In the genomic region with DNA sequence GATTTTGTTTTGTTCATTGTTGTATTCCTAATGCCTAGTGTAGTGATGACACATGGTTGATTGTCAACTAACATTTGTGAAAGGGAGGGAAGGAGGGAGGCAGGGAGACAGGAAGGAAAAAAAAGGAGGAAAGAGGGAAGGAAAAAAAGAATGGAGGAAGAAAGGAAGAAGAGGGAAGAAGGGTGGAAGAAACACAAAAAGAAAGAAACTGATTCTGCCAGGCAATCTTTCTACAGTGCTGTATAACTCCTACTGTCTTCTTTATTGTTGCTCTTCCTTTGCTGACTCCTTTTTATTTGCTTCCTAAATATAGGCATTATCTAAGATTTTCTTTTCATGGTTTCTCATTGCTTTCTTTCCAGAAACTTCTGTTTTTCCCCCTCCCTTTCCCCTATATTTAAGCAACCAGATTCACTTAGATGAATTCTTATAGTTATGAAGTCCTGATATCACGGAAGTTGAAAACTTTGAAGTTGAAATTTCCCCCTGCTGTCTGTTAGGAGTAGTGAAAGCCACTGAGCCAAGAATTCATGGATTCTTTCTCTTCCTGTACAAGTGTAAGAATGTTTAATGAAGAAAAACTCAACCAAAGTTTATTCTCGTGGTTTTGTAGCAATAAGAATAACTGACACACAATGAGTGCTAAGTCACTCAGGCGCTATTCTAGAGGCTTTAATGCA, we compare ENCODE assay signal across 20 cellular contexts.
DNase-seq lines count a peak whose midpoint lies in the region; ATAC-seq and TF ChIP-seq lines count a peak whose summit lies in the region.
"Had no signal": no experiment of that assay in that cellular context is flagged by ENCODE, and none has a peak within 500 bp of the region (broad histone marks: within the 10 kb centered on the region; RNA-seq: fewer than 3 reads in every experiment).

No MANE protein-coding gene starts in this region.

- H3K36me3 Mint-ChIP-seq in Caco-2 (ENCODE audit: insufficient read depth, unreplicated experiment) (no peaks in the 10 kb centered on the region), T-helper 17 cell (ENCODE audit: low read depth) (no peaks in the 10 kb centered on the region), endothelial cell (ENCODE audit: low read depth, unreplicated experiment) (no peaks in the 10 kb centered on the region), neural progenitor cell (no peaks in the 10 kb centered on the region)
- H3K36me3 Mint-ChIP-seq: IgD-negative memory B cell had no signal

- H3K27ac Mint-ChIP-seq in Caco-2 (ENCODE audit: unreplicated experiment) (no peak overlapping the region), T-helper 17 cell (no peak overlapping the region), endothelial cell (ENCODE audit: unreplicated experiment) (no peak overlapping the region), neural progenitor cell (no peak overlapping the region)
- H3K27ac Mint-ChIP-seq: B cell, HFFc6, IgD-negative memory B cell had no signal

- POLR2A ChIA-PET in Caco-2 (lab: Charles Lee), result no interaction called here

- H3K9me3 ChIP-seq in Caco-2 (no peaks in the 10 kb centered on the region), T-helper 17 cell (ENCODE audit: control insufficient read depth, low read length, poor library complexity, severe bottlenecking) (peaks cover 3% of the 10 kb centered on the region), neural progenitor cell (ENCODE audit: low read depth) (no peaks in the 10 kb centered on the region), mucosa of descending colon (no peaks in the 10 kb centered on the region), gastrocnemius medialis (no peaks in the 10 kb centered on the region)
- H3K9me3 ChIP-seq: Peyer's patch, SJCRH30 had no signal

- H3K27me3 ChIP-seq in Caco-2 (replicated peaks; ENCODE audit: control insufficient read depth, insufficient read depth, low read length) (no peaks in the 10 kb centered on the region), neural progenitor cell (no peaks in the 10 kb centered on the region), gastrocnemius medialis (no peaks in the 10 kb centered on the region)
- H3K27me3 ChIP-seq: Peyer's patch had no signal

- TF ChIP-seq POLR2A in gastrocnemius medialis (IDR thresholded peaks at IDR 0.05), result no peak

- no peak overlapping the region for H3K9ac ChIP-seq in neural progenitor cell

- no peak for ATAC-seq in T-helper 17 cell
- no peak for ATAC-seq in mucosa of descending colon
- no peak for ATAC-seq in gastrocnemius medialis

- H3K27ac ChIP-seq in neural progenitor cell (no peak overlapping the region), gastrocnemius medialis (no peak overlapping the region)
- H3K27ac ChIP-seq: Peyer's patch, SJCRH30 had no signal

- no peaks in the 10 kb centered on the region for H4K20me1 ChIP-seq in neural progenitor cell (ENCODE audit: low read depth)

- H3K4me1 ChIP-seq in Caco-2 (no peaks in the 10 kb centered on the region), neural progenitor cell (no peaks in the 10 kb centered on the region), mucosa of descending colon (ENCODE audit: low read depth) (no peaks in the 10 kb centered on the region), gastrocnemius medialis (no peaks in the 10 kb centered on the region)
- H3K4me1 ChIP-seq: Peyer's patch, SJCRH30 had no signal

- DNase-seq in Caco-2 (no peak), T-helper 17 cell (no peak), endothelial cell (ENCODE audit: low spot score) (no peak), neural progenitor cell (ENCODE audit: low spot score) (no peak), mucosa of descending colon (no peak), gastrocnemius medialis (no peak)
- no peak for DNase-seq in stimulated activated naive CD4-positive, alpha-beta T cell (lab: John Stamatoyannopoulos, UW)
- DNase-seq: DMS 273 treated with DMSO at 0.1 percent for 48 hours, DMS79 treated with DMSO at 0.1 percent for 48 hours, H7, HFFc6, NCI-H1105 treated with DMSO at 0.1 percent for 48 hours, NCI-H2081, NCI-H2171, NCI-H345, NCI-H524 treated with DMSO at 0.1 percent for 48 hours, Peyer's patch, SJCRH30 had no signal

- H3K79me2 ChIP-seq in neural progenitor cell (ENCODE audit: low read depth), result no peaks in the 10 kb centered on the region

- peaks cover 10% of the 10 kb centered on the region for H3K27me3 Mint-ChIP-seq in Caco-2 (ENCODE audit: insufficient read depth, unreplicated experiment)
- no peaks in the 10 kb centered on the region for H3K27me3 Mint-ChIP-seq in T-helper 17 cell
- no peaks in the 10 kb centered on the region for H3K27me3 Mint-ChIP-seq in endothelial cell (ENCODE audit: unreplicated experiment)
- H3K27me3 Mint-ChIP-seq in neural progenitor cell (ENCODE audit: insufficient read depth, low read depth), result no peaks in the 10 kb centered on the region
- H3K27me3 Mint-ChIP-seq: B cell, IgD-negative memory B cell had no signal

- CTCF ChIA-PET in Caco-2 (lab: Charles Lee), result no interaction called here

- in situ Hi-C loops in gastrocnemius medialis (cut with MboI; ENCODE audit: low sequenced_read_pairs in 4 of 4), result no loop called here

- H3K4me3 ChIP-seq in Caco-2 (ENCODE audit: low read depth, low read length) (no peak overlapping the region), neural progenitor cell (no peak overlapping the region), mucosa of descending colon (no peak overlapping the region), gastrocnemius medialis (no peak overlapping the region)
- H3K4me3 ChIP-seq: Peyer's patch, SJCRH30 had no signal

- H3K4me3 Mint-ChIP-seq in Caco-2 (ENCODE audit: unreplicated experiment) (no peak overlapping the region), T-helper 17 cell (peak overlapping the region; percentile 2), endothelial cell (ENCODE audit: unreplicated experiment) (no peak overlapping the region), neural progenitor cell (no peak overlapping the region)
- H3K4me3 Mint-ChIP-seq: B cell, HFFc6, IgD-negative memory B cell had no signal

- peak overlapping the region; percentile 38 for H2AFZ ChIP-seq in neural progenitor cell (replicated peaks)

- H3F3A ChIP-seq in neural progenitor cell (ENCODE audit: low read depth), result no peaks in the 10 kb centered on the region

- H3K4me2 ChIP-seq in neural progenitor cell, result no peak overlapping the region

- intact Hi-C loops in Caco-2 (cut with micrococcal nuclease; ENCODE audit: unreplicated experiment), result no loop called here
- intact Hi-C loops in mucosa of descending colon (cut with DNase I, micrococcal nuclease), result no loop called here
- intact Hi-C loops in gastrocnemius medialis (cut with DNase I; ENCODE audit: low total_unique reads), result no loop called here

- BruUV-seq in Caco-2 (replicated peaks; lab: Mats Ljungman, UMichigan), result no TSS peak

- H3K36me3 ChIP-seq in Caco-2 (ENCODE audit: control insufficient read depth, insufficient read depth, low read length), result no peaks in the 10 kb centered on the region
- no peaks in the 10 kb centered on the region for H3K36me3 ChIP-seq in neural progenitor cell
- no peaks in the 10 kb centered on the region for H3K36me3 ChIP-seq in mucosa of descending colon (ENCODE audit: low read depth)
- H3K36me3 ChIP-seq in gastrocnemius medialis, result no peaks in the 10 kb centered on the region
- H3K36me3 ChIP-seq: Peyer's patch, SJCRH30 had no signal

- H3K4me1 Mint-ChIP-seq in Caco-2 (ENCODE audit: low read depth, unreplicated experiment) (no peaks in the 10 kb centered on the region), T-helper 17 cell (no peaks in the 10 kb centered on the region), endothelial cell (ENCODE audit: unreplicated experiment) (no peaks in the 10 kb centered on the region), neural progenitor cell (no peaks in the 10 kb centered on the region)
- H3K4me1 Mint-ChIP-seq: B cell, IgD-negative memory B cell had no signal

- peak; percentile 30 to 36 for TF ChIP-seq CTCF in Caco-2 (IDR thresholded peaks at IDR 0.05; ENCODE audit: insufficient read depth in 1 of 2, low read depth in 1 of 2, low read length in 1 of 2, severe bottlenecking in 1 of 2, unreplicated experiment in 1 of 2)
- peak; percentile 45 for TF ChIP-seq CTCF in endothelial cell (IDR thresholded peaks at IDR 0.05; ENCODE audit: unreplicated experiment)
- peak; percentile 30 for TF ChIP-seq CTCF in neural progenitor cell (IDR thresholded peaks at IDR 0.05)
- TF ChIP-seq CTCF in mucosa of descending colon (IDR thresholded peaks at IDR 0.05), result no peak
- TF ChIP-seq CTCF in gastrocnemius medialis (IDR thresholded peaks at IDR 0.05 in 4 of 5, conservative IDR thresholded peaks at IDR 0.05 in 1 of 5), result no peak

- H3K9me3 Mint-ChIP-seq in Caco-2 (ENCODE audit: unreplicated experiment) (peaks cover 8% of the 10 kb centered on the region), endothelial cell (ENCODE audit: unreplicated experiment) (no peaks in the 10 kb centered on the region), neural progenitor cell (no peaks in the 10 kb centered on the region)

Comparison
In these comparisons a context has a peak if more than half of its experiments do, and no peak if none do; other contexts are left out.
1. CTCF ChIP-seq: peak in Caco-2 (2 of 2), endothelial cell (single experiment) and neural progenitor cell (single experiment); none in mucosa of descending colon (single experiment) and gastrocnemius medialis (0 of 5).